Comparison of ENCODE assay signal across 10 cellular contexts in genomic region chr2:88919087-88919738, GRCh38.
DNase-seq lines count a peak whose midpoint lies in the region; ATAC-seq and TF ChIP-seq lines count a peak whose summit lies in the region.
"Had no signal": no experiment of that assay in that cellular context is flagged by ENCODE, and none has a peak within 500 bp of the region (broad histone marks: within the 10 kb centered on the region; RNA-seq: fewer than 3 reads in every experiment).

No MANE protein-coding gene starts in this region.

- H3K9me2 ChIP-seq in Loucy (replicated peaks; ENCODE audit: low read depth, low read length) = no peaks in the 10 kb centered on the region

- H3K4me3 ChIP-seq in Loucy (ENCODE audit: low read length, poor library complexity, severe bottlenecking) (no peak overlapping the region), coronary artery (no peak overlapping the region), parathyroid adenoma (ENCODE audit: low read depth, low read length) (no peak overlapping the region)
- H3K4me3 ChIP-seq: BLaER1 treated with 17β-estradiol and CSF1 and Interleukin-3, amounts not matched to agents 10 nM and 100 nM had no signal

- TF ChIP-seq CTCF in Loucy (conservative IDR thresholded peaks at IDR 0.05; ENCODE audit: low read length) (peak; percentile 89), coronary artery (IDR thresholded peaks at IDR 0.05) (peak; percentile 38), parathyroid adenoma (IDR thresholded peaks at IDR 0.05) (peak; percentile 38)

- H3K27ac ChIP-seq in coronary artery (no peak overlapping the region), parathyroid adenoma (no peak overlapping the region)
- H3K27ac ChIP-seq: BLaER1 treated with 17β-estradiol and CSF1 and Interleukin-3, amounts not matched to agents 10 nM and 100 nM had no signal

- no peaks in the 10 kb centered on the region for H3F3A ChIP-seq in Loucy (ENCODE audit: low read depth)

- H4K20me1 ChIP-seq in Loucy (ENCODE audit: insufficient read depth, low read length, poor library complexity, severe bottlenecking) = no peaks in the 10 kb centered on the region
- H4K20me1 ChIP-seq: BLaER1 treated with 17β-estradiol and CSF1 and Interleukin-3, amounts not matched to agents 10 nM and 100 nM had no signal

- peak; percentile 11 for DNase-seq in NCI-H1694 treated with DMSO at 0.1 percent for 48 hours (lab: John Stamatoyannopoulos, UW)
- DNase-seq in NCI-H1694 (lab: John Stamatoyannopoulos, UW) = no peak
- no peak for DNase-seq in coronary artery (ENCODE audit: low spot score)
- DNase-seq in hepatic stellate cell (ENCODE audit: low spot score) = no peak
- DNase-seq: foreskin melanocyte had no signal

- H3K4me1 ChIP-seq in Loucy (ENCODE audit: insufficient read depth, low read length, poor library complexity, severe bottlenecking) (peaks cover 7% of the 10 kb centered on the region), parathyroid adenoma (no peaks in the 10 kb centered on the region)

- no peaks in the 10 kb centered on the region for H3K9me3 ChIP-seq in Loucy (ENCODE audit: insufficient read depth, low read depth, low read length)
- no peaks in the 10 kb centered on the region for H3K9me3 ChIP-seq in parathyroid adenoma (ENCODE audit: control insufficient read depth, low read length)

- H3K9ac ChIP-seq in Loucy (ENCODE audit: low read depth, low read length, poor library complexity, severe bottlenecking) (no peak overlapping the region), parathyroid adenoma (no peak overlapping the region)
- H3K9ac ChIP-seq: BLaER1 treated with 17β-estradiol and CSF1 and Interleukin-3, amounts not matched to agents 10 nM and 100 nM had no signal

- H3K36me3 ChIP-seq in Loucy (ENCODE audit: insufficient read depth, low read length) (no peaks in the 10 kb centered on the region), parathyroid adenoma (ENCODE audit: control insufficient read depth, insufficient read depth, low read length) (no peaks in the 10 kb centered on the region)
- H3K36me3 ChIP-seq: BLaER1 treated with 17β-estradiol and CSF1 and Interleukin-3, amounts not matched to agents 10 nM and 100 nM had no signal

- H3K4me2 ChIP-seq in Loucy (ENCODE audit: low read depth, low read length, poor library complexity, severe bottlenecking) (no peak overlapping the region), parathyroid adenoma (ENCODE audit: low read length) (no peak overlapping the region)
- H3K4me2 ChIP-seq: BLaER1 treated with 17β-estradiol and CSF1 and Interleukin-3, amounts not matched to agents 10 nM and 100 nM had no signal

- H2AFZ ChIP-seq in Loucy (ENCODE audit: low read length) (no peak overlapping the region), parathyroid adenoma (no peak overlapping the region)

- H3K27me3 ChIP-seq in Loucy (ENCODE audit: insufficient read depth, low read length, poor library complexity, severe bottlenecking) (no peaks in the 10 kb centered on the region), parathyroid adenoma (ENCODE audit: control insufficient read depth, insufficient read depth, low read length) (no peaks in the 10 kb centered on the region)
- H3K27me3 ChIP-seq: BLaER1 treated with 17β-estradiol and CSF1 and Interleukin-3, amounts not matched to agents 10 nM and 100 nM had no signal

- no peaks in the 10 kb centered on the region for H3K79me2 ChIP-seq in Loucy (ENCODE audit: insufficient read depth, low read length)
- H3K79me2 ChIP-seq in parathyroid adenoma = no peaks in the 10 kb centered on the region

- ATAC-seq in GM21381 (IDR thresholded peaks at IDR 0.05; ENCODE audit: unreplicated experiment) = no peak
- ATAC-seq in HG03095 (IDR thresholded peaks at IDR 0.05; ENCODE audit: unreplicated experiment) = no peak

Comparison
In these comparisons a context has a peak if more than half of its experiments do, and no peak if none do; other contexts are left out.
1. CTCF ChIP-seq: peak in every context shown above with its lines; median percentile 89 in Loucy; 38 in coronary artery; 38 in parathyroid adenoma.